24 cellular contexts compared by ENCODE assay signal in genomic region chr3:83438177-83438576, GRCh38.
DNase-seq lines count a peak whose midpoint lies in the region; ATAC-seq, FAIRE-seq and TF ChIP-seq lines count a peak whose summit lies in the region.
"Had no signal": no experiment of that assay in that cellular context is flagged by ENCODE, and none has a peak within 500 bp of the region (broad histone marks: within the 10 kb centered on the region; RNA-seq: fewer than 3 reads in every experiment).

No MANE protein-coding gene starts in this region.

- H3K4me1 ChIP-seq in PC-3 (ENCODE audit: insufficient read depth, low read length): peaks cover 19% of the 10 kb centered on the region
- no peaks in the 10 kb centered on the region for H3K4me1 ChIP-seq in neural progenitor cell
- H3K4me1 ChIP-seq: BE2C had no signal

- no peak overlapping the region for H3K27ac Mint-ChIP-seq in neural progenitor cell
- no peak overlapping the region for H3K27ac Mint-ChIP-seq in activated T-helper 17 cell treated with anti-CD3 and anti-CD28 coated beads, Interleukin-2, amount 50 U/mL, for 72 hours

- no peaks in the 10 kb centered on the region for H3K9me3 Mint-ChIP-seq in neural progenitor cell
- H3K9me3 Mint-ChIP-seq in activated T-helper 17 cell treated with anti-CD3 and anti-CD28 coated beads, Interleukin-2, amount 50 U/mL, for 72 hours: peaks cover 21% of the 10 kb centered on the region

- no TSS peak for BruUV-seq in PC-3 (replicated peaks; lab: Mats Ljungman, UMichigan)

- in situ Hi-C loops in brain microvascular endothelial cell (cut with HindIII; ENCODE audit: low pct_ligation_motif_present, low sequenced_read_pairs): no loop called here

- H3F3A ChIP-seq in PC-3 (ENCODE audit: low read length, unreplicated experiment) (no peaks in the 10 kb centered on the region), neural progenitor cell (ENCODE audit: low read depth) (no peaks in the 10 kb centered on the region)

- no peak overlapping the region for H3K4me3 ChIP-seq in PC-3 (ENCODE audit: low read length)
- H3K4me3 ChIP-seq in brain microvascular endothelial cell (ENCODE audit: low read depth, low read length): no peak overlapping the region
- H3K4me3 ChIP-seq in neural progenitor cell: no peak overlapping the region
- H3K4me3 ChIP-seq: K562 had no signal

- POLR2A ChIA-PET in PC-3 (lab: Charles Lee; ENCODE audit: unreplicated experiment): no interaction called here

- no peaks in the 10 kb centered on the region for H3K36me3 ChIP-seq in PC-3 (ENCODE audit: low read depth, low read length)
- H3K36me3 ChIP-seq in brain microvascular endothelial cell (replicated peaks): no peaks in the 10 kb centered on the region
- H3K36me3 ChIP-seq in neural progenitor cell: no peaks in the 10 kb centered on the region
- H3K36me3 ChIP-seq: BE2C had no signal

- H3K4me1 Mint-ChIP-seq in neural progenitor cell: peaks cover 16% of the 10 kb centered on the region
- no peaks in the 10 kb centered on the region for H3K4me1 Mint-ChIP-seq in activated T-helper 17 cell treated with anti-CD3 and anti-CD28 coated beads, Interleukin-2, amount 50 U/mL, for 72 hours

- H3K79me2 ChIP-seq in PC-3 (ENCODE audit: low read length) (no peaks in the 10 kb centered on the region), neural progenitor cell (ENCODE audit: low read depth) (no peaks in the 10 kb centered on the region)

- no peak for FAIRE-seq in GM12891 (lab: Jason Lieb, UNC)
- FAIRE-seq: HepG2, K562 had no signal

- H3K9ac ChIP-seq in PC-3 (ENCODE audit: low read length) (0 out of 2 replicates have a peak overlapping the region, but pooled peaks have one; percentile 12), neural progenitor cell (no peak overlapping the region)

- H2AFZ ChIP-seq in PC-3 (ENCODE audit: low read length) (no peak overlapping the region; the same call in 1 of the 2 replicates), neural progenitor cell (replicated peaks) (peak overlapping the region; percentile 21)

- DNase-seq in HS-5 (ENCODE audit: low read depth) (peak; percentile 48), PC-3 (peak; percentile 53), brain microvascular endothelial cell (peak; percentile 0), neural progenitor cell (ENCODE audit: low spot score) (no peak), HCEC 1CT (no peak), GM12891 (ENCODE audit: insufficient read length, low spot score) (no peak)
- DNase-seq: BE2C; EL; GF-D8; GOT3; NCI-H1092 treated with DMSO at 0.1 percent for 48 hours; NCI-H1436 treated with DMSO at 0.1 percent for 48 hours; NCI-H1930; NCI-H2227 treated with DMSO at 0.1 percent for 48 hours; NCI-H510A treated with DMSO at 0.1 percent for 48 hours; NCI-H774; NK-92 treated with Interleukin-12 subunit alpha and Interleukin-12 subunit beta, amount 100 ng/mL, for 24 hours; SIG-M5 had no signal

- H3K27me3 ChIP-seq in PC-3 (ENCODE audit: low read length) (no peaks in the 10 kb centered on the region), brain microvascular endothelial cell (replicated peaks) (no peaks in the 10 kb centered on the region), neural progenitor cell (no peaks in the 10 kb centered on the region)
- H3K27me3 ChIP-seq: BE2C had no signal

- ATAC-seq in PC-3 (peak; percentile 84), GM21526 (IDR thresholded peaks at IDR 0.05; ENCODE audit: low FRiP score, unreplicated experiment) (no peak)
- no peak for ATAC-seq in activated T-helper 17 cell treated with anti-CD3 and anti-CD28 coated beads, Interleukin-2, amount 50 U/mL, for 72 hours (replicated peaks)
- ATAC-seq: HepG2, K562, Panc1, SK-N-SH treated with all-trans-retinoic acid at 6 μM for 48 hours had no signal

- H3K9me3 ChIP-seq in PC-3 (ENCODE audit: low read length) (no peaks in the 10 kb centered on the region), neural progenitor cell (ENCODE audit: low read depth) (no peaks in the 10 kb centered on the region)
- H3K9me3 ChIP-seq: BE2C had no signal

- H3K27me3 Mint-ChIP-seq in neural progenitor cell (ENCODE audit: insufficient read depth, low read depth): peaks cover 2% of the 10 kb centered on the region
- H3K27me3 Mint-ChIP-seq in activated T-helper 17 cell treated with anti-CD3 and anti-CD28 coated beads, Interleukin-2, amount 50 U/mL, for 72 hours: no peaks in the 10 kb centered on the region

- no peak overlapping the region for H3K4me3 Mint-ChIP-seq in neural progenitor cell
- H3K4me3 Mint-ChIP-seq in activated T-helper 17 cell treated with anti-CD3 and anti-CD28 coated beads, Interleukin-2, amount 50 U/mL, for 72 hours: no peak overlapping the region

- no peaks in the 10 kb centered on the region for H3K9me2 ChIP-seq in PC-3 (replicated peaks; ENCODE audit: low read length)

- CTCF ChIA-PET in PC-3 (lab: Charles Lee): interaction anchor here (0.6 kb wide), 1 partner anchor 9 kb away, joined by 3 read pairs; no protein-coding TSS in a partner anchor

- H3K36me3 Mint-ChIP-seq in neural progenitor cell: no peaks in the 10 kb centered on the region
- no peaks in the 10 kb centered on the region for H3K36me3 Mint-ChIP-seq in activated T-helper 17 cell treated with anti-CD3 and anti-CD28 coated beads, Interleukin-2, amount 50 U/mL, for 72 hours (ENCODE audit: low read depth)

- no peak for TF ChIP-seq POLR2A in GM12891 (IDR thresholded peaks at IDR 0.05; ENCODE audit: low read depth, low read length)

- peak overlapping the region; percentile 55 for H3K27ac ChIP-seq in PC-3 (ENCODE audit: low read length)
- H3K27ac ChIP-seq in brain microvascular endothelial cell: no peak overlapping the region
- no peak overlapping the region for H3K27ac ChIP-seq in neural progenitor cell

- intact Hi-C loops in PC-3 (cut with micrococcal nuclease): loop anchor here (5.0 kb wide), 1 partner anchor 59 kb away; no protein-coding TSS in a partner anchor

- H4K20me1 ChIP-seq in PC-3 (ENCODE audit: low read length): no peaks in the 10 kb centered on the region
- H4K20me1 ChIP-seq in neural progenitor cell (ENCODE audit: low read depth): no peaks in the 10 kb centered on the region

- TF ChIP-seq CTCF in PC-3 (conservative IDR thresholded peaks at IDR 0.05; ENCODE audit: low read depth, low read length) (no peak), brain microvascular endothelial cell (IDR thresholded peaks at IDR 0.05; ENCODE audit: low read depth, low read length, missing control alignments) (no peak), neural progenitor cell (IDR thresholded peaks at IDR 0.05) (no peak)

- H3K4me2 ChIP-seq in PC-3 (ENCODE audit: low read length) (peak overlapping the region; percentile 46), neural progenitor cell (no peak overlapping the region)

TF ChIP-seq in GM12891, 5 proteins besides CTCF, POLR2A, EP300 and RAD21:
- TF ChIP-seq PAX5 (IDR thresholded peaks at IDR 0.05; ENCODE audit: insufficient read depth, low read length, severe bottlenecking) (no peak), SPI1 (IDR thresholded peaks at IDR 0.05; ENCODE audit: low read depth, low read length) (no peak), POU2F2 (IDR thresholded peaks at IDR 0.05; ENCODE audit: low read depth, low read length) (no peak), POLR2AphosphoS5 (IDR thresholded peaks at IDR 0.05; ENCODE audit: low read depth, low read length) (no peak), TAF1 (IDR thresholded peaks at IDR 0.05; ENCODE audit: low read depth, low read length) (no peak)

Comparison
In these comparisons a context has a peak if more than half of its experiments do, and no peak if none do; other contexts are left out.
1. DNase-seq: peak in HS-5 (single experiment), PC-3 (single experiment) and brain microvascular endothelial cell (single experiment); none in neural progenitor cell (single experiment), HCEC 1CT (single experiment) and GM12891 (single experiment).